ENCODE assay signal across 16 cellular contexts in genomic region chr9:85166808-85167545, GRCh38.
DNase-seq lines count a peak whose midpoint lies in the region; ATAC-seq, FAIRE-seq and TF ChIP-seq lines count a peak whose summit lies in the region.
"Had no signal": no experiment of that assay in that cellular context is flagged by ENCODE, and none has a peak within 500 bp of the region (broad histone marks: within the 10 kb centered on the region; RNA-seq: fewer than 3 reads in every experiment).

No MANE protein-coding gene starts in this region.

- H3K9me2 ChIP-seq in GM23338 (ENCODE audit: insufficient read depth), result no peaks in the 10 kb centered on the region

- H3K4me1 Mint-ChIP-seq in GM23338, result peaks cover 9% of the 10 kb centered on the region
- H3K4me1 Mint-ChIP-seq: CD4-positive, alpha-beta memory T cell had no signal

- no peaks in the 10 kb centered on the region for H3K27me3 ChIP-seq in GM23338 (ENCODE audit: insufficient read depth)
- H3K27me3 ChIP-seq: BE2C had no signal

- no peaks in the 10 kb centered on the region for H3K27me3 Mint-ChIP-seq in GM23338 (ENCODE audit: insufficient read depth, low read depth, poor library complexity)
- H3K27me3 Mint-ChIP-seq: CD4-positive, alpha-beta memory T cell had no signal

- no peak for ATAC-seq in GM23338
- ATAC-seq: A549, HepG2 had no signal

- FAIRE-seq in frontal cortex (lab: Jason Lieb, UNC), result no peak
- FAIRE-seq: A549, GM18507, HepG2, HTR-8/SVneo had no signal

- H2AFZ ChIP-seq in GM23338, result peak overlapping the region; percentile 3; the same call in 1 of the 2 replicates

- H3F3A ChIP-seq in GM23338 (replicated peaks; ENCODE audit: low read depth), result no peaks in the 10 kb centered on the region

- H3K4me2 ChIP-seq in GM23338, result no peak overlapping the region
- H3K4me2 ChIP-seq: A549 had no signal

- no peaks in the 10 kb centered on the region; the same call in 1 of the 3 replicates for H3K36me3 Mint-ChIP-seq in GM23338 (ENCODE audit: low read depth)
- H3K36me3 Mint-ChIP-seq: CD4-positive, alpha-beta memory T cell had no signal

- H3K79me2 ChIP-seq in GM23338 (replicated peaks; ENCODE audit: insufficient read depth), result no peaks in the 10 kb centered on the region

- H3K9me3 Mint-ChIP-seq in GM23338, result peaks cover 18% of the 10 kb centered on the region

- no peak overlapping the region for H3K4me3 ChIP-seq in GM23338
- H3K4me3 ChIP-seq: A549 had no signal

- 0 out of 2 replicates have a peak, but pooled peaks cover 4% of the 10 kb centered on the region for H3K4me1 ChIP-seq in GM23338 (ENCODE audit: insufficient read depth)
- H3K4me1 ChIP-seq: A549, BE2C had no signal

- no peaks in the 10 kb centered on the region; the same call in 1 of the 2 replicates for H3K36me3 ChIP-seq in GM23338 (ENCODE audit: insufficient read depth)
- H3K36me3 ChIP-seq: BE2C had no signal

- no peak for TF ChIP-seq CTCF in GM23338 (conservative IDR thresholded peaks at IDR 0.05; ENCODE audit: low read depth in 2 of 2)
- TF ChIP-seq CTCF in VCaP (conservative IDR thresholded peaks at IDR 0.05), result no peak

- no peak overlapping the region for H3K27ac Mint-ChIP-seq in GM23338
- H3K27ac Mint-ChIP-seq: CD4-positive, alpha-beta memory T cell had no signal

- DNase-seq in GM23338 (ENCODE audit: low spot score), result no peak
- peak; percentile 67 for DNase-seq in islet precursor cell
- DNase-seq in stimulated activated CD4-positive, alpha-beta T cell treated with anti-CD3 and anti-CD28 coated beads, Interleukin-15, amount 100 ng/mL, for 24 hours, result no peak
- no peak for DNase-seq in frontal cortex (ENCODE audit: low spot score in 2 of 2)
- no peak for DNase-seq in GM03348 (ENCODE audit: low spot score)
- DNase-seq: BE2C; CD4-positive, alpha-beta memory T cell; DND-41; GF-D8; H7 had no signal

- no peaks in the 10 kb centered on the region for H4K20me1 ChIP-seq in GM23338 (replicated peaks; ENCODE audit: insufficient read depth)

- no peak overlapping the region for H3K4me3 Mint-ChIP-seq in GM23338
- H3K4me3 Mint-ChIP-seq: CD4-positive, alpha-beta memory T cell had no signal

- H3K27ac ChIP-seq in GM23338 (ENCODE audit: low read depth) (no peak overlapping the region), VCaP (peak overlapping the region; percentile 36; the same call in 1 of the 2 replicates)
- H3K27ac ChIP-seq: A549, C4-2B had no signal

TF ChIP-seq in GM23338, 12 proteins besides CTCF, POLR2A, EP300 and RAD21:
- TF ChIP-seq STAT1 (IDR thresholded peaks at IDR 0.05; ENCODE audit: unreplicated experiment) (no peak), REST (IDR thresholded peaks at IDR 0.05; ENCODE audit: unreplicated experiment) (no peak), NANOG (IDR thresholded peaks at IDR 0.05; ENCODE audit: borderline replicate concordance) (no peak), ZNF462 (CRISPR knock-in tag; IDR thresholded peaks at IDR 0.05) (no peak), CREB1 (CRISPR knock-in tag; IDR thresholded peaks at IDR 0.05; ENCODE audit: low read depth) (no peak), EZH2 (IDR thresholded peaks at IDR 0.05; ENCODE audit: low read depth, unreplicated experiment) (no peak), ETS1 (IDR thresholded peaks at IDR 0.05) (no peak), ZNF331 (CRISPR knock-in tag; IDR thresholded peaks at IDR 0.05; ENCODE audit: low read depth) (no peak), ZNF114 (CRISPR knock-in tag; IDR thresholded peaks at IDR 0.05) (no peak)
